In the genomic region with DNA sequence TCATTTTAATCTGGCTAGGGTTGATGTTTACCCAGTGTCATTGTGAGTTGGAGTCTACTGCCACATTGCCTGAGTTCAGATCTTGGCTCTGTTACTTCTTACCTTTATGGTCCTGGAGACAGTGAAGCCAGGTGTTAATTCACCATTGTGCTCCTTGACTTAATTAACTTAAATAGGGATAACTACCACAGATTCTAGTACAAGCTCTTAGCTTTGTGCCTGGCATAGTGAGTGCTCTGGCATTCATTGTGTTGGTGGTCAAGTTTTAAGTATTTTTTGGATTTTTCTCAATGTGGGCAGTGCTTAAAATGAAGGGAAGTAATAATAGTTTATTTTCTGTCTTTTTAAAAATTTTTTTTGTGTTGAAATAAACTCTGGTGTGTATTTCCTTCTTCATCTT, we compare ENCODE assay signal across 11 cellular contexts. TPM values are rescaled to one million over a fixed set of nuclear protein-coding genes. Genes with fewer than 3 reads are reported as not detected.
A peak's percentile ranks its signal among the peaks of the same experiment; 100 is the strongest.
DNase-seq lines count a peak whose midpoint lies in the region; ATAC-seq and TF ChIP-seq lines count a peak whose summit lies in the region.
"Had no signal": no experiment of that assay in that cellular context is flagged by ENCODE, and none has a peak within 500 bp of the region (broad histone marks: within the 10 kb centered on the region; RNA-seq: fewer than 3 reads in every experiment).

No MANE protein-coding gene starts in this region.

- peaks cover 45% of the 10 kb centered on the region for H4K20me1 ChIP-seq in SU-DHL-6 (ENCODE audit: low read depth, low read length)

- no peaks in the 10 kb centered on the region for H3K9me3 ChIP-seq in SU-DHL-6 (ENCODE audit: insufficient read depth, low read length)

- H3K4me3 ChIP-seq in SU-DHL-6 (ENCODE audit: insufficient read depth, low read length, poor library complexity, severe bottlenecking) (no peak overlapping the region), rectal smooth muscle tissue (ENCODE audit: low read length) (peak overlapping the region; percentile 6)

- no peaks in the 10 kb centered on the region for H3K27me3 Mint-ChIP-seq in activated CD4-positive, alpha-beta T cell treated with anti-CD3 and anti-CD28 coated beads for 36 hours

- H3K4me1 Mint-ChIP-seq in activated CD4-positive, alpha-beta T cell treated with anti-CD3 and anti-CD28 coated beads for 36 hours: peaks cover 63% of the 10 kb centered on the region

- CTCF ChIA-PET in activated CD4-positive, alpha-beta T cell treated with anti-CD3 and anti-CD28 coated beads for 36 hours (lab: Charles Lee): interaction anchor here (0.5 to 0.6 kb wide), 2 partner anchors 137 to 1170 kb away, joined by 3 to 4 read pairs; no protein-coding TSS in a partner anchor

- intact Hi-C loops in activated CD4-positive, alpha-beta T cell treated with anti-CD3 and anti-CD28 coated beads for 36 hours (cut with DNase I, micrococcal nuclease): no loop called here

- no peaks in the 10 kb centered on the region for H3K9me2 ChIP-seq in SU-DHL-6 (replicated peaks; ENCODE audit: insufficient read depth, low read length)

- H3K4me1 ChIP-seq in rectal smooth muscle tissue (ENCODE audit: control insufficient read depth, insufficient read depth, low read length): peaks cover 22% of the 10 kb centered on the region

- H3K79me2 ChIP-seq in SU-DHL-6 (ENCODE audit: insufficient read depth, low read length): peaks cover 93% of the 10 kb centered on the region

- H3K9ac ChIP-seq in SU-DHL-6 (ENCODE audit: low read length) (no peak overlapping the region), rectal smooth muscle tissue (ENCODE audit: low read length) (no peak overlapping the region)

- H3K36me3 Mint-ChIP-seq in activated CD4-positive, alpha-beta T cell treated with anti-CD3 and anti-CD28 coated beads for 36 hours (ENCODE audit: low read depth): peaks cover 72% of the 10 kb centered on the region

- ATAC-seq in activated CD4-positive, alpha-beta T cell treated with anti-CD3 and anti-CD28 coated beads for 36 hours: no peak
- ATAC-seq in HG03196 (IDR thresholded peaks at IDR 0.05; ENCODE audit: unreplicated experiment) (no peak), HG03135 (IDR thresholded peaks at IDR 0.05; ENCODE audit: unreplicated experiment) (no peak)

- H3F3A ChIP-seq in SU-DHL-6 (ENCODE audit: insufficient read depth): peaks cover 2% of the 10 kb centered on the region; the same call in 1 of the 2 replicates

- no peak overlapping the region for H2AFZ ChIP-seq in SU-DHL-6 (ENCODE audit: low read depth, low read length, severe bottlenecking)

- TF ChIP-seq CTCF in SU-DHL-6 (IDR thresholded peaks at IDR 0.05; ENCODE audit: insufficient read depth, low read length, poor library complexity, severe bottlenecking): no peak

- peak overlapping the region; percentile 35 for H3K4me3 Mint-ChIP-seq in activated CD4-positive, alpha-beta T cell treated with anti-CD3 and anti-CD28 coated beads for 36 hours

- peaks cover 34% of the 10 kb centered on the region; the same call in 1 of the 2 replicates for H3K36me3 ChIP-seq in SU-DHL-6 (ENCODE audit: low read length)
- no peaks in the 10 kb centered on the region for H3K36me3 ChIP-seq in rectal smooth muscle tissue (ENCODE audit: control insufficient read depth, insufficient read depth, low read length)

- DNase-seq in activated CD4-positive, alpha-beta T cell treated with anti-CD3 and anti-CD28 coated beads for 36 hours: no peak
- no peak for DNase-seq in activated CD4-positive, alpha-beta T cell treated with anti-CD3 and anti-CD28 coated beads, Interleukin-2, amount 50 U/mL, for 48 hours
- DNase-seq in epithelial cell of prostate (ENCODE audit: low read depth, low spot score) (no peak), germinal center (ENCODE audit: low spot score) (no peak)
- DNase-seq: effector memory CD4-positive, alpha-beta T cell; NCI-H2171; SW 1271 had no signal

- H3K27ac Mint-ChIP-seq in activated CD4-positive, alpha-beta T cell treated with anti-CD3 and anti-CD28 coated beads for 36 hours: peak overlapping the region; percentile 47

- no peaks in the 10 kb centered on the region for H3K9me3 Mint-ChIP-seq in activated CD4-positive, alpha-beta T cell treated with anti-CD3 and anti-CD28 coated beads for 36 hours (ENCODE audit: low read depth)

- peak overlapping the region; percentile 88 for H3K4me2 ChIP-seq in SU-DHL-6 (ENCODE audit: low read depth, low read length, poor library complexity, severe bottlenecking)

- POLR2A ChIA-PET in activated CD4-positive, alpha-beta T cell treated with anti-CD3 and anti-CD28 coated beads for 36 hours (lab: Charles Lee): interaction anchor here (0.6 kb wide), 1 partner anchor 137 kb away, joined by 3 read pairs; no protein-coding TSS in a partner anchor

- H3K27me3 ChIP-seq in SU-DHL-6 (ENCODE audit: low read length) (no peaks in the 10 kb centered on the region), rectal smooth muscle tissue (ENCODE audit: control insufficient read depth, insufficient read depth, low read length) (no peaks in the 10 kb centered on the region)

- no peak overlapping the region for H3K27ac ChIP-seq in SU-DHL-6 (ENCODE audit: low read depth, low read length)
- peak overlapping the region; percentile 85 for H3K27ac ChIP-seq in epithelial cell of prostate
- no peak overlapping the region for H3K27ac ChIP-seq in rectal smooth muscle tissue (ENCODE audit: low read depth, low read length)

RNA-seq across cellular contexts. Expression of a gene that starts 4.6 kb away (rescaled TPM):
- total RNA-seq in activated CD4-positive, alpha-beta T cell treated with anti-CD3 and anti-CD28 coated beads for 36 hours: 10 to 100 TPM; 42.4 to 51.4 TPM
